1 cellular context compared by ENCODE assay signal in the genomic region with DNA sequence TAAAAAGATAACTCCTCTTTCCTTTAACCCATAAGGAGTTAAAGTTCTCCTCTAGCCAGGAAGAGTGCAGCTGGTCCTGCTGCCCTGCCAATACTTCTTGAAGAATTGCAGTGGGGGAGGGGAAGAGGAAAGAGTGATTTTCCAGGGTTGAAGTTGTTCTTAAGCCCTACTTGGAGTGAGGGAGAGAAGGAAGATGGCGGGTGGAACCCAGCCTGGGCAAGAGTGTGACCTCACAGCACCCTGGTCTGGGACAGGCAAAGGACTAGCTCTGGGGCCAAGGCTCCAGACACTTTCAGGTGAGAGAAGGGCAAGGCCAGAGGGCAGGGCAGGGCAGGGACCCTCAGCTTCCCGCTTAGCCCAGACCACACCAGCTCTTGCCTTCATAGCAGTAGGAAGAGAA.
TF ChIP-seq lines count a peak whose summit lies in the region.

No MANE protein-coding gene starts in this region.

TF ChIP-seq in endothelial cell of umbilical vein, 7 proteins besides CTCF, POLR2A, EP300 and RAD21:
- TF ChIP-seq JUN (IDR thresholded peaks at IDR 0.05; ENCODE audit: borderline replicate concordance, insufficient read depth, insufficient read length, low read depth) = no peak
- no peak for TF ChIP-seq POLR2AphosphoS5 (IDR thresholded peaks at IDR 0.05; ENCODE audit: insufficient read depth, low read depth, low read length)
- TF ChIP-seq MYC (IDR thresholded peaks at IDR 0.05; ENCODE audit: low read depth, low read length) = no peak
- no peak for TF ChIP-seq GATA2 (IDR thresholded peaks at IDR 0.05; ENCODE audit: insufficient read depth, insufficient read length, low read depth, low read length)
- no peak for TF ChIP-seq EZH2 (IDR thresholded peaks at IDR 0.05; ENCODE audit: borderline replicate concordance, low read depth, low read length, severe bottlenecking)
- TF ChIP-seq, protein P1, sequence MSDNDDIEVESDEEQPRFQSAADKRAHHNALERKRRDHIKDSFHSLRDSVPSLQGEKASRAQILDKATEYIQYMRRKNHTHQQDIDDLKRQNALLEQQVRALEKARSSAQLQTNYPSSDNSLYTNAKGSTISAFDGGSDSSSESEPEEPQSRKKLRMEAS (IDR thresholded peaks at IDR 0.05; ENCODE audit: insufficient read depth, insufficient read length) = no peak
- no peak for TF ChIP-seq FOS (IDR thresholded peaks at IDR 0.05; ENCODE audit: borderline replicate concordance, insufficient read depth, low read length)
